8 cellular contexts compared by ENCODE assay signal in genomic region chr10:80453392-80453714, GRCh38. TPM values are rescaled to one million over a fixed set of nuclear protein-coding genes. Genes with fewer than 3 reads are reported as not detected.
DNase-seq lines count a peak whose midpoint lies in the region; ATAC-seq and TF ChIP-seq lines count a peak whose summit lies in the region.

No MANE protein-coding gene starts in this region.

- DNase-seq in AG04449 (ENCODE audit: low read depth, low spot score): no peak
- no peak for DNase-seq in MM.1S
- DNase-seq in dorsolateral prefrontal cortex: no peak
- no peak for DNase-seq in natural killer cell
- DNase-seq in foreskin melanocyte: no peak
- DNase-seq in NCI-H510A (lab: John Stamatoyannopoulos, UW): no peak
- no peak for DNase-seq in NCI-H1694 (lab: John Stamatoyannopoulos, UW)

- no peak for TF ChIP-seq CTCF in AG04449 (IDR thresholded peaks at IDR 0.05; ENCODE audit: insufficient read depth, low read length, missing control alignments)
- TF ChIP-seq CTCF in MM.1S (IDR thresholded peaks at IDR 0.05; ENCODE audit: low read length): no peak
- TF ChIP-seq CTCF in dorsolateral prefrontal cortex (IDR thresholded peaks at IDR 0.05 in 54 of 56, conservative IDR thresholded peaks at IDR 0.05 in 2 of 56; ENCODE audit: low read depth in 1 of 56, partially characterized antibody in 56 of 56): no peak
- TF ChIP-seq CTCF in natural killer cell (IDR thresholded peaks at IDR 0.05): no peak

- H3K27ac ChIP-seq in MM.1S (ENCODE audit: low read length) (no peak overlapping the region), dorsolateral prefrontal cortex (peak overlapping the region; percentile 35 to 97 (median 92))

- peak overlapping the region; percentile 89 for H3K4me3 Mint-ChIP-seq in natural killer cell

- H3K9me3 Mint-ChIP-seq in natural killer cell: no peaks in the 10 kb centered on the region

- peaks cover 27 to 30% of the 10 kb centered on the region in 2 donors for H3K4me1 Mint-ChIP-seq in natural killer cell

- H3K9me3 ChIP-seq in MM.1S (replicated peaks; ENCODE audit: insufficient read depth, low read length): no peaks in the 10 kb centered on the region

- H3K4me1 ChIP-seq in MM.1S (ENCODE audit: low read length): peaks cover 9% of the 10 kb centered on the region

- H3K27me3 Mint-ChIP-seq in natural killer cell (ENCODE audit: low read depth in 2 of 2): no peaks in the 10 kb centered on the region

- H3K27me3 ChIP-seq in MM.1S (replicated peaks; ENCODE audit: insufficient read depth, low read length) (no peaks in the 10 kb centered on the region), dorsolateral prefrontal cortex (no peaks in the 10 kb centered on the region)

- H3K9me2 ChIP-seq in MM.1S (replicated peaks; ENCODE audit: insufficient read depth, low read length): no peaks in the 10 kb centered on the region

- H3F3A ChIP-seq in MM.1S (ENCODE audit: insufficient read depth, low read length): peaks cover 8% of the 10 kb centered on the region

- POLR2A ChIA-PET in AG04449 (lab: Yijun Ruan, JAX): interaction anchor here (0.5 to 2.8 kb wide), 3 partner anchors 47 to 560 kb away, joined by 3 to 8 read pairs (median 4); no protein-coding TSS in a partner anchor

- peaks cover 23% of the 10 kb centered on the region for H3K79me2 ChIP-seq in MM.1S (ENCODE audit: low read length)

- intact Hi-C loops in dorsolateral prefrontal cortex (cut with DNase I) (loop anchor here in 1 of 2 donors (5.0 kb wide), 1 partner anchor 209 kb away; no protein-coding TSS in a partner anchor), natural killer cell (cut with micrococcal nuclease) (no loop called here)

- H3K36me3 Mint-ChIP-seq in natural killer cell: no peaks in the 10 kb centered on the region

- peak overlapping the region in 1 of 2 donors; percentile 88 for H3K27ac Mint-ChIP-seq in natural killer cell

- H3K36me3 ChIP-seq in MM.1S (replicated peaks; ENCODE audit: insufficient read depth, low read length): no peaks in the 10 kb centered on the region

- ATAC-seq in natural killer cell (no peak), HG03439 (IDR thresholded peaks at IDR 0.05; ENCODE audit: unreplicated experiment) (no peak)

- CTCF ChIA-PET in AG04449 (lab: Yijun Ruan, JAX): interaction anchor here (0.8 to 33.8 kb wide), 8 partner anchors 9 to 208 kb away, joined by 3 to 717 read pairs (median 4); no protein-coding TSS in a partner anchor

- peak overlapping the region; percentile 60; the same call in 1 of the 2 replicates for H2AFZ ChIP-seq in MM.1S (ENCODE audit: low read length)

- H3K4me3 ChIP-seq in AG04449 (ENCODE audit: low read depth, low read length): peak overlapping the region; percentile 57
- peak overlapping the region; percentile 43 for H3K4me3 ChIP-seq in MM.1S (ENCODE audit: low read length)
- peak overlapping the region; percentile 38 to 98 (median 60) for H3K4me3 ChIP-seq in dorsolateral prefrontal cortex

- peak overlapping the region; percentile 67; the same call in 1 of the 2 replicates for H3K4me2 ChIP-seq in MM.1S (ENCODE audit: low read depth, low read length)

- H3K9ac ChIP-seq in MM.1S (ENCODE audit: low read length): peak overlapping the region; percentile 26; the same call in 1 of the 2 replicates

- H4K20me1 ChIP-seq in MM.1S (ENCODE audit: insufficient read depth, low read length): no peaks in the 10 kb centered on the region

RNA-seq across cellular contexts. Expression of gene TSPAN14, which starts 0.8 kb away (rescaled TPM):
- 10 to 100 TPM; 40.9 to 83.1 (median 60.2) TPM for total RNA-seq in dorsolateral prefrontal cortex
- 100 to 1,000 TPM; 126 to 180 (median 173) TPM for total RNA-seq in natural killer cell

RNA-seq across cellular contexts. Expression of gene PRXL2A, which starts 45.0 kb away (rescaled TPM):
- total RNA-seq in dorsolateral prefrontal cortex (100 to 1,000 TPM in 119 of 120 experiments, 10 to 100 TPM in 1; 98.4 to 283 (median 185) TPM), natural killer cell (1 to 10 TPM; 1.3 to 1.8 (median 1.4) TPM)

Comparison
In these comparisons a context has a peak if more than half of its experiments do, and no peak if none do; other contexts are left out.
1. RNA of gene PRXL2A, which starts 45.0 kb away (total RNA-seq): 98.4 to 283 TPM in dorsolateral prefrontal cortex; 1.3 to 1.8 TPM in natural killer cell; every median in the first group is over 10 times any median in the second.
2. Peak in every context shown above with its lines, with median percentiles within 50 percentile points of each other: H3K4me3 ChIP-seq.